1 cellular context compared by ENCODE assay signal in genomic region chr7:92717601-92717981, GRCh38.
TF ChIP-seq lines count a peak whose summit lies in the region.

No MANE protein-coding gene starts in this region.

TF ChIP-seq in SK-N-SH treated with all-trans-retinoic acid at 6 μM for 48 hours, 23 proteins besides CTCF, POLR2A, EP300 and RAD21 (continued from another document):
- TF ChIP-seq CREB5 (CRISPR knock-in tag; IDR thresholded peaks at IDR 0.05; ENCODE audit: low read depth) (no peak), OSR1 (CRISPR knock-in tag; IDR thresholded peaks at IDR 0.05) (no peak), GLIS3 (CRISPR knock-in tag; IDR thresholded peaks at IDR 0.05) (no peak), CSRNP3 (CRISPR knock-in tag; IDR thresholded peaks at IDR 0.05) (no peak)
